In genomic region chr1:94544706-94545490, GRCh38 we compare ENCODE assay signal across 11 cellular contexts. TPM values are rescaled to one million over a fixed set of nuclear protein-coding genes. Genes with fewer than 3 reads are reported as not detected.
DNase-seq lines count a peak whose midpoint lies in the region; ATAC-seq and TF ChIP-seq lines count a peak whose summit lies in the region.
"Had no signal": no experiment of that assay in that cellular context is flagged by ENCODE, and none has a peak within 500 bp of the region (broad histone marks: within the 10 kb centered on the region; RNA-seq: fewer than 3 reads in every experiment).

No MANE protein-coding gene starts in this region.

- no peaks in the 10 kb centered on the region for H3K9me3 Mint-ChIP-seq in natural killer cell treated with Interleukin-12 subunit alpha and Interleukin-12 subunit beta and Interleukin-15 and Interleukin-18, amount 100 ng/mL, for 72 hours
- H3K9me3 Mint-ChIP-seq: activated T-cell treated with anti-CD3 and anti-CD28 coated beads, Interleukin-2, amount 50 U/mL, for 4 hours had no signal

- in situ Hi-C loops in astrocyte of the spinal cord (cut with HindIII; ENCODE audit: low sequenced_read_pairs): loop anchor here (25.0 kb wide), 1 partner anchor 242 kb away; no protein-coding TSS in a partner anchor

- DNase-seq in HT1080 (ENCODE audit: low read depth) (peak; percentile 60), astrocyte of the spinal cord (ENCODE audit: low read depth, low spot score) (peak; percentile 77), foreskin fibroblast (peak; percentile 58 to 83), stromal cell of bone marrow (ENCODE audit: low read depth) (peak; percentile 75), dorsolateral prefrontal cortex (no peak), cortex of kidney (lab: John Stamatoyannopoulos, UW) (no peak)
- DNase-seq in natural killer cell treated with Interleukin-12 subunit alpha and Interleukin-12 subunit beta and Interleukin-15 and Interleukin-18, amount 100 ng/mL, for 72 hours (ENCODE audit: low spot score): no peak
- DNase-seq: activated T-cell treated with anti-CD3 and anti-CD28 coated beads, Interleukin-2, amount 50 U/mL, for 4 hours; NCI-H510A treated with DMSO at 0.1 percent for 48 hours had no signal

- peak overlapping the region in 2 of 59 donors; percentile 10 to 26 for H3K27ac ChIP-seq in dorsolateral prefrontal cortex

- H3K4me3 ChIP-seq in astrocyte of the spinal cord (ENCODE audit: low read depth, low read length) (no peak overlapping the region), foreskin fibroblast (ENCODE audit: low read depth in 1 of 2, low read length in 2 of 2) (no peak overlapping the region), dorsolateral prefrontal cortex (no peak overlapping the region)
- H3K4me3 ChIP-seq: lung had no signal

- no peak overlapping the region for H3K4me3 Mint-ChIP-seq in natural killer cell treated with Interleukin-12 subunit alpha and Interleukin-12 subunit beta and Interleukin-15 and Interleukin-18, amount 100 ng/mL, for 72 hours
- H3K4me3 Mint-ChIP-seq: activated T-cell treated with anti-CD3 and anti-CD28 coated beads, Interleukin-2, amount 50 U/mL, for 4 hours had no signal

- H3K27me3 ChIP-seq in dorsolateral prefrontal cortex: peaks cover 0 to 38% (median 3%) of the 10 kb centered on the region in 45 donors

- peaks cover 8 to 10% of the 10 kb centered on the region in 2 donors for H3K4me1 Mint-ChIP-seq in natural killer cell treated with Interleukin-12 subunit alpha and Interleukin-12 subunit beta and Interleukin-15 and Interleukin-18, amount 100 ng/mL, for 72 hours (ENCODE audit: low read depth in 2 of 2)

- ATAC-seq in GM19395 (IDR thresholded peaks at IDR 0.05; ENCODE audit: unreplicated experiment): no peak
- ATAC-seq in natural killer cell treated with Interleukin-12 subunit alpha and Interleukin-12 subunit beta and Interleukin-15 and Interleukin-18, amount 100 ng/mL, for 72 hours: no peak
- ATAC-seq: activated T-cell treated with anti-CD3 and anti-CD28 coated beads, Interleukin-2, amount 50 U/mL, for 4 hours had no signal

- no peaks in the 10 kb centered on the region for H3K36me3 Mint-ChIP-seq in natural killer cell treated with Interleukin-12 subunit alpha and Interleukin-12 subunit beta and Interleukin-15 and Interleukin-18, amount 100 ng/mL, for 72 hours

- intact Hi-C loops in dorsolateral prefrontal cortex (cut with DNase I): loop anchor here in 1 of 2 donors (5.0 kb wide), 1 partner anchor 47 kb away; no protein-coding TSS in a partner anchor

- no peak overlapping the region for H3K27ac Mint-ChIP-seq in natural killer cell treated with Interleukin-12 subunit alpha and Interleukin-12 subunit beta and Interleukin-15 and Interleukin-18, amount 100 ng/mL, for 72 hours

- peaks cover 49 to 73% of the 10 kb centered on the region in 2 donors for H3K27me3 Mint-ChIP-seq in natural killer cell treated with Interleukin-12 subunit alpha and Interleukin-12 subunit beta and Interleukin-15 and Interleukin-18, amount 100 ng/mL, for 72 hours

- TF ChIP-seq CTCF in astrocyte of the spinal cord (IDR thresholded peaks at IDR 0.05; ENCODE audit: low read depth, low read length) (no peak), foreskin fibroblast (IDR thresholded peaks at IDR 0.05; ENCODE audit: low read depth, low read length) (no peak), dorsolateral prefrontal cortex (IDR thresholded peaks at IDR 0.05 in 54 of 56, conservative IDR thresholded peaks at IDR 0.05 in 2 of 56; ENCODE audit: low read depth in 1 of 56, partially characterized antibody in 56 of 56) (no peak)

RNA-seq across cellular contexts. Expression of gene F3, which starts 3.3 kb away (rescaled TPM):
- total RNA-seq in HT1080 (2014; rRNA removed; shearing (Covaris generic)): 24.7 and 44.0 TPM in 2 replicates
- polyA plus RNA-seq in HT1080 (2015; cell fraction: cytosol; rRNA removed): 19.5 and 21.8 TPM in 2 replicates
- polyA plus RNA-seq in HT1080 (2015; cell fraction: nucleus; rRNA removed): 39.1 and 45.1 TPM in 2 replicates
- total RNA-seq in dorsolateral prefrontal cortex: 100 to 1,000 TPM in 30 of 120 experiments, 10 to 100 TPM in 90; 22.0 to 366 (median 64.5) TPM
- total RNA-seq in natural killer cell treated with Interleukin-12 subunit alpha and Interleukin-12 subunit beta and Interleukin-15 and Interleukin-18, amount 100 ng/mL, for 72 hours: not detected

Comparison
In these comparisons a context has a peak if more than half of its experiments do, and no peak if none do; other contexts are left out.
1. DNase-seq: peak in HT1080 (single experiment), astrocyte of the spinal cord (single experiment), foreskin fibroblast (2 of 2) and stromal cell of bone marrow (single experiment); none in dorsolateral prefrontal cortex (0 of 10), cortex of kidney (single experiment) and natural killer cell treated with Interleukin-12 subunit alpha and Interleukin-12 subunit beta and Interleukin-15 and Interleukin-18, amount 100 ng/mL, for 72 hours (single experiment).
2. RNA of gene F3, which starts 3.3 kb away (total RNA-seq): 22.0 to 366 TPM in dorsolateral prefrontal cortex and 24.7 to 44.0 TPM in HT1080; not detected in natural killer cell treated with Interleukin-12 subunit alpha and Interleukin-12 subunit beta and Interleukin-15 and Interleukin-18, amount 100 ng/mL, for 72 hours; every median in the first group is over 10 times any median in the second.